Comparison of ENCODE assay signal across 21 cellular contexts in genomic region chr4:143353797-143354196, GRCh38. TPM values are rescaled to one million over a fixed set of nuclear protein-coding genes. Genes with fewer than 3 reads are reported as not detected.
DNase-seq lines count a peak whose midpoint lies in the region; ATAC-seq, FAIRE-seq and TF ChIP-seq lines count a peak whose summit lies in the region.
"Had no signal": no experiment of that assay in that cellular context is flagged by ENCODE, and none has a peak within 500 bp of the region (broad histone marks: within the 10 kb centered on the region; RNA-seq: fewer than 3 reads in every experiment).

No MANE protein-coding gene starts in this region.

- POLR2A ChIA-PET in OCI-LY7 (lab: Charles Lee), result interaction anchor here (1.0 to 10.2 kb wide), 7 partner anchors 13 to 157 kb away, joined by 3 to 236 read pairs (median 63); partner anchors contain the start of gene GAB1

- dilution Hi-C loops in keratinocyte (cut with MboI; ENCODE audit: extremely low pct_ligation_motif_present, low sequenced_read_pairs), result no loop called here

- H3K79me2 ChIP-seq in KMS-11 (ENCODE audit: insufficient read depth, low read depth) (peaks cover 34% of the 10 kb centered on the region; the same call in 1 of the 2 replicates), OCI-LY7 (ENCODE audit: insufficient read depth, low read depth, low read length) (peaks cover 81% of the 10 kb centered on the region), keratinocyte (ENCODE audit: control insufficient read depth, insufficient read depth, low read length) (peaks cover 37% of the 10 kb centered on the region)

- H3K4me2 ChIP-seq in KMS-11, result peak overlapping the region; percentile 74; the same call in 1 of the 2 replicates
- H3K4me2 ChIP-seq in OCI-LY7 (ENCODE audit: low read length), result peak overlapping the region; percentile 88
- H3K4me2 ChIP-seq in keratinocyte (ENCODE audit: control insufficient read depth, extremely low read depth, insufficient read depth, low read depth, low read length), result no peak overlapping the region

- peak; percentile 29 for FAIRE-seq in keratinocyte (lab: Jason Lieb, UNC)

- no peak overlapping the region for H2AFZ ChIP-seq in KMS-11 (ENCODE audit: low read depth)
- no peak overlapping the region for H2AFZ ChIP-seq in OCI-LY7 (ENCODE audit: low read length)
- H2AFZ ChIP-seq in keratinocyte (ENCODE audit: control insufficient read depth, low read length), result no peak overlapping the region

- no peak overlapping the region for H3K4me3 Mint-ChIP-seq in activated T-cell treated with anti-CD3 and anti-CD28 coated beads, Interleukin-2, amount 50 U/mL, for 4 hours
- H3K4me3 Mint-ChIP-seq: CD8-positive, alpha-beta memory T cell; central memory CD8-positive, alpha-beta T cell; memory B cell; natural killer cell treated with Interleukin-12 subunit alpha and Interleukin-12 subunit beta and Interleukin-15 and Interleukin-18, amount 100 ng/mL, for 72 hours had no signal

- peaks cover 7% of the 10 kb centered on the region for H3K27me3 Mint-ChIP-seq in activated T-cell treated with anti-CD3 and anti-CD28 coated beads, Interleukin-2, amount 50 U/mL, for 4 hours (ENCODE audit: low read depth)

- H3K4me3 ChIP-seq in KMS-11 (IDR thresholded peaks at IDR 0.05; ENCODE audit: insufficient read depth, low read depth, low read length) (no peak overlapping the region), OCI-LY7 (ENCODE audit: low read depth, low read length, poor library complexity, severe bottlenecking) (peak overlapping the region; percentile 22), keratinocyte (ENCODE audit: control insufficient read depth in 2 of 3, extremely low read depth in 1 of 3, insufficient read depth in 2 of 3, low read depth in 1 of 3, low read length in 3 of 3) (no peak overlapping the region), testis (no peak overlapping the region)
- H3K4me3 ChIP-seq: smooth muscle cell had no signal

- H3K9ac ChIP-seq in KMS-11, result no peak overlapping the region
- H3K9ac ChIP-seq in keratinocyte (ENCODE audit: control insufficient read depth, extremely low read depth, insufficient read depth, low read length), result no peak overlapping the region

- no TSS peak for BruUV-seq in OCI-LY7 (replicated peaks; lab: Mats Ljungman, UMichigan)

- peaks cover 5% of the 10 kb centered on the region for H3K4me1 Mint-ChIP-seq in activated T-cell treated with anti-CD3 and anti-CD28 coated beads, Interleukin-2, amount 50 U/mL, for 4 hours (ENCODE audit: low read depth)

- TF ChIP-seq POLR2A in testis (IDR thresholded peaks at IDR 0.05), result no peak

- 58 to 73% methylated on average over 2 of the region's 2 CpGs for WGBS in testis, 2 donors

- ATAC-seq in activated T-cell treated with anti-CD3 and anti-CD28 coated beads, Interleukin-2, amount 50 U/mL, for 4 hours, result no peak
- ATAC-seq: natural killer cell treated with Interleukin-12 subunit alpha and Interleukin-12 subunit beta and Interleukin-15 and Interleukin-18, amount 100 ng/mL, for 72 hours had no signal

- H4K20me1 ChIP-seq in KMS-11 (ENCODE audit: insufficient read depth) (no peaks in the 10 kb centered on the region), OCI-LY7 (ENCODE audit: insufficient read depth, low read length) (no peaks in the 10 kb centered on the region), keratinocyte (ENCODE audit: control insufficient read depth, extremely low read depth, insufficient read depth, low read length) (no peaks in the 10 kb centered on the region)

- DNase-seq in OCI-LY7 (ENCODE audit: low spot score) (peak; percentile 28), keratinocyte (ENCODE audit: low read depth, low spot score) (no peak), testis (no peak), NCI-H748 (lab: John Stamatoyannopoulos, UW; ENCODE audit: unreplicated experiment) (no peak)
- DNase-seq in activated naive CD4-positive, alpha-beta T cell treated with anti-CD3 and anti-CD28 coated beads, Interleukin-2, amount 50 U/mL, for 16 hours, result no peak
- DNase-seq in activated T-cell treated with anti-CD3 and anti-CD28 coated beads, Interleukin-2, amount 50 U/mL, for 4 hours, result no peak
- DNase-seq: activated CD4-positive, alpha-beta T cell treated with anti-CD3 and anti-CD28 coated beads, Interleukin-2, amount 50 U/mL, for 4 hours; amygdala; CD8-positive, alpha-beta memory T cell; DND-41; NCI-H2081 treated with DMSO at 0.1 percent for 48 hours; NCI-H510A; OCI-M1; SIG-M5; stimulated activated CD4-positive, alpha-beta T cell treated with anti-CD3 and anti-CD28 coated beads, Interleukin-4, amount 100 ng/mL, for 24 hours; T-helper 1 cell had no signal

- H3K9me3 Mint-ChIP-seq in activated T-cell treated with anti-CD3 and anti-CD28 coated beads, Interleukin-2, amount 50 U/mL, for 4 hours, result no peaks in the 10 kb centered on the region
- H3K9me3 Mint-ChIP-seq: CD8-positive, alpha-beta memory T cell; central memory CD8-positive, alpha-beta T cell; memory B cell; natural killer cell treated with Interleukin-12 subunit alpha and Interleukin-12 subunit beta and Interleukin-15 and Interleukin-18, amount 100 ng/mL, for 72 hours had no signal

- H3K9me3 ChIP-seq in OCI-LY7 (ENCODE audit: low read length) (no peaks in the 10 kb centered on the region), keratinocyte (ENCODE audit: control insufficient read depth, low read depth, low read length) (no peaks in the 10 kb centered on the region), testis (no peaks in the 10 kb centered on the region)

- TF ChIP-seq CTCF in KMS-11 (conservative IDR thresholded peaks at IDR 0.05; ENCODE audit: low read depth, low read length), result no peak
- no peak for TF ChIP-seq CTCF in OCI-LY7 (conservative IDR thresholded peaks at IDR 0.05; ENCODE audit: low read length)
- TF ChIP-seq CTCF in keratinocyte (optimal IDR thresholded peaks at IDR 0.05 in 1 of 3, IDR thresholded peaks at IDR 0.05 in 1 of 3, conservative IDR thresholded peaks at IDR 0.05 in 1 of 3; ENCODE audit: extremely low read depth in 1 of 3, insufficient read depth in 2 of 3, low read length in 3 of 3), result no peak
- TF ChIP-seq CTCF in testis (IDR thresholded peaks at IDR 0.05), result no peak

- H3K36me3 ChIP-seq in KMS-11 (ENCODE audit: insufficient read depth) (no peaks in the 10 kb centered on the region), OCI-LY7 (ENCODE audit: insufficient read depth, low read length) (no peaks in the 10 kb centered on the region), keratinocyte (ENCODE audit: control insufficient read depth in 2 of 2, extremely low read depth in 1 of 2, insufficient read depth in 2 of 2, low read length in 2 of 2) (peaks cover 0 to under 1% of the 10 kb centered on the region in 2 experiments), testis (ENCODE audit: low read depth, missing control alignments) (no peaks in the 10 kb centered on the region)

- peaks cover 74% of the 10 kb centered on the region for H3K4me1 ChIP-seq in KMS-11 (ENCODE audit: low read depth, poor library complexity, severe bottlenecking)
- H3K4me1 ChIP-seq in OCI-LY7 (ENCODE audit: insufficient read depth, low read length, poor library complexity, severe bottlenecking), result peaks cover 80% of the 10 kb centered on the region
- H3K4me1 ChIP-seq in keratinocyte (ENCODE audit: control insufficient read depth, extremely low read depth, insufficient read depth, low read length), result peaks cover 61% of the 10 kb centered on the region
- peaks cover 64% of the 10 kb centered on the region for H3K4me1 ChIP-seq in testis

- CTCF ChIA-PET in OCI-LY7 (lab: Charles Lee; ENCODE audit: unreplicated experiment), result no interaction called here

- H3K27ac ChIP-seq in KMS-11 (peak overlapping the region; percentile 78; the same call in 1 of the 2 replicates), OCI-LY7 (ENCODE audit: low read depth, low read length, poor library complexity, severe bottlenecking) (peak overlapping the region; percentile 98), keratinocyte (ENCODE audit: control insufficient read depth, insufficient read depth, low read length) (no peak overlapping the region), testis (peak overlapping the region; percentile 4 to 54)

- no peaks in the 10 kb centered on the region for H3K36me3 Mint-ChIP-seq in activated T-cell treated with anti-CD3 and anti-CD28 coated beads, Interleukin-2, amount 50 U/mL, for 4 hours (ENCODE audit: insufficient read depth)
- H3K36me3 Mint-ChIP-seq: CD8-positive, alpha-beta memory T cell; memory B cell; natural killer cell treated with Interleukin-12 subunit alpha and Interleukin-12 subunit beta and Interleukin-15 and Interleukin-18, amount 100 ng/mL, for 72 hours had no signal

- H3K9me2 ChIP-seq in OCI-LY7 (ENCODE audit: insufficient read depth, low read length), result no peaks in the 10 kb centered on the region

- H3K9me1 ChIP-seq in keratinocyte (ENCODE audit: control insufficient read depth, extremely low read depth, insufficient read depth, low read length), result no peaks in the 10 kb centered on the region

- no peaks in the 10 kb centered on the region for H3K27me3 ChIP-seq in KMS-11 (ENCODE audit: insufficient read depth, low read depth)
- no peaks in the 10 kb centered on the region for H3K27me3 ChIP-seq in keratinocyte (ENCODE audit: control insufficient read depth, extremely low read depth, insufficient read depth, low read length)
- H3K27me3 ChIP-seq in testis, result no peaks in the 10 kb centered on the region

- intact Hi-C loops in OCI-LY7 (cut with micrococcal nuclease; ENCODE audit: unreplicated experiment), result no loop called here
- intact Hi-C loops in testis (cut with DNase I; ENCODE audit: low total_unique reads), result no loop called here

RNA-seq across cellular contexts. Expression of gene GAB1, which starts 17.1 kb away (rescaled TPM):
- 42.6 and 43.5 TPM in 2 replicates for total RNA-seq in OCI-LY7 (2014; rRNA removed; shearing (Covaris generic))
- total RNA-seq in OCI-LY7 (2022), result 99.3 and 106 TPM in 2 replicates
- polyA plus RNA-seq in keratinocyte, result 10.0 to 11.0 TPM (median 10.1 TPM) in 3 replicates
- 25.5 TPM for polyA plus RNA-seq in keratinocyte (2011; ENCODE audit: low read depth)
- polyA plus RNA-seq in keratinocyte (2011; cell fraction: cytosol; rRNA removed), result 4.4 and 9.5 TPM in 2 replicates
- polyA plus RNA-seq in keratinocyte (2011; cell fraction: nucleus; rRNA removed), result 17.9 and 22.6 TPM in 2 replicates
- polyA plus RNA-seq in keratinocyte (2012; ENCODE audit: low replicate concordance), result 5.8 and 13.5 TPM in 2 replicates
- polyA minus RNA-seq in keratinocyte, result 8.4 to 28.2 TPM (median 17.5 TPM) in 3 replicates
- 9.4 TPM for polyA minus RNA-seq in keratinocyte (2011; cell fraction: cytosol; rRNA and poly(A)+ RNA removed)
- 21.0 and 38.9 TPM in 2 replicates for polyA minus RNA-seq in keratinocyte (2011; cell fraction: nucleus; rRNA and poly(A)+ RNA removed)
- 10 to 100 TPM; 61.3 to 64.5 TPM for total RNA-seq in testis
- 19.7 TPM for polyA plus RNA-seq in testis (ENCODE audit: insufficient read depth, low read depth, low replicate concordance)
- total RNA-seq in activated T-cell treated with anti-CD3 and anti-CD28 coated beads, Interleukin-2, amount 50 U/mL, for 4 hours, result under 1 TPM; 0.30 to 0.95 (median 0.61) TPM

Comparison
In these comparisons a context has a peak if more than half of its experiments do, and no peak if none do; other contexts are left out.
1. RNA of gene GAB1, which starts 17.1 kb away (total RNA-seq): 42.6 to 106 TPM in OCI-LY7 and 61.3 to 64.5 TPM in testis; 0.30 to 0.95 TPM in activated T-cell treated with anti-CD3 and anti-CD28 coated beads, Interleukin-2, amount 50 U/mL, for 4 hours; every median in the first group is over 10 times any median in the second.